ENCODE assay signal across 17 cellular contexts in genomic region chr3:121165397-121165837, GRCh38.
"Had no signal": no experiment of that assay in that cellular context is flagged by ENCODE, and none has a peak within 500 bp of the region (broad histone marks: within the 10 kb centered on the region; RNA-seq: fewer than 3 reads in every experiment).

No MANE protein-coding gene starts in this region.

- H3K9me3 ChIP-seq: right atrium auricular region had no signal

- H3K27ac ChIP-seq: dorsolateral prefrontal cortex, gastroesophageal sphincter, right atrium auricular region, tibial nerve had no signal

- H3K27me3 ChIP-seq: dorsolateral prefrontal cortex, gastroesophageal sphincter, right atrium auricular region, tibial nerve had no signal

- ATAC-seq: activated CD8-positive, alpha-beta T cell treated with anti-CD3 and anti-CD28 coated beads, Interleukin-2, amount 10 ng/mL, durations not matched to agents 7 days and 5 days; activated naive CD4-positive, alpha-beta T cell treated with anti-CD3 and anti-CD28 coated beads, Interleukin-2, amount 50 U/mL, for 72 hours; gastroesophageal sphincter; left ventricle myocardium superior had no signal

- H3K4me3 Mint-ChIP-seq: activated CD4-positive, alpha-beta T cell treated with anti-CD3 and anti-CD28 coated beads, Interleukin-2, amount 10 ng/mL, durations not matched to agents 24 days and 14 days; activated CD8-positive, alpha-beta T cell treated with anti-CD3 and anti-CD28 coated beads, Interleukin-2, amount 10 ng/mL, durations not matched to agents 7 days and 5 days had no signal

- H3K27me3 Mint-ChIP-seq: activated CD4-positive, alpha-beta T cell treated with anti-CD3 and anti-CD28 coated beads, Interleukin-2, amount 10 ng/mL, durations not matched to agents 24 days and 14 days; progenitor cell of endocrine pancreas had no signal

- H3K36me3 ChIP-seq: gastroesophageal sphincter, right atrium auricular region, tibial nerve had no signal

- H3K36me3 Mint-ChIP-seq: activated naive CD4-positive, alpha-beta T cell treated with anti-CD3 and anti-CD28 coated beads, Interleukin-2, amount 50 U/mL, for 72 hours had no signal

- H3K4me1 ChIP-seq: gastroesophageal sphincter, right atrium auricular region, tibial nerve had no signal

- DNase-seq: activated CD4-positive, alpha-beta T cell treated with anti-CD3 and anti-CD28 coated beads, Interleukin-2, amount 10 ng/mL, durations not matched to agents 24 days and 14 days; activated CD4-positive, CD25-positive, alpha-beta regulatory T cell; activated CD8-positive, alpha-beta memory T cell treated with anti-CD3 and anti-CD28 coated beads, Interleukin-2, amount 50 U/mL, for 4 hours; activated CD8-positive, alpha-beta T cell treated with anti-CD3 and anti-CD28 coated beads, Interleukin-2, amount 10 ng/mL, durations not matched to agents 7 days and 5 days; activated effector memory CD4-positive, alpha-beta T cell treated with anti-CD3 and anti-CD28 coated beads, Interleukin-2, amount 50 U/mL, for 16 hours; activated T-cell treated with anti-CD3 and anti-CD28 coated beads, Interleukin-2, amount 50 U/mL, for 48 hours; dorsolateral prefrontal cortex; kidney glomerular epithelial cell; left ventricle myocardium superior; small intestine; stimulated activated CD4-positive, alpha-beta T cell treated with anti-CD3 and anti-CD28 coated beads, Interleukin-4, amount 100 ng/mL, for 24 hours; stimulated activated naive CD4-positive, alpha-beta T cell had no signal

- H3K4me3 ChIP-seq: dorsolateral prefrontal cortex, gastroesophageal sphincter, right atrium auricular region, tibial nerve had no signal

- H3K27ac Mint-ChIP-seq: activated CD4-positive, alpha-beta T cell treated with anti-CD3 and anti-CD28 coated beads, Interleukin-2, amount 10 ng/mL, durations not matched to agents 24 days and 14 days; activated CD8-positive, alpha-beta T cell treated with anti-CD3 and anti-CD28 coated beads, Interleukin-2, amount 10 ng/mL, durations not matched to agents 7 days and 5 days; activated naive CD4-positive, alpha-beta T cell treated with anti-CD3 and anti-CD28 coated beads, Interleukin-2, amount 50 U/mL, for 72 hours; progenitor cell of endocrine pancreas had no signal

- H3K4me1 Mint-ChIP-seq: activated CD4-positive, alpha-beta T cell treated with anti-CD3 and anti-CD28 coated beads, Interleukin-2, amount 10 ng/mL, durations not matched to agents 24 days and 14 days had no signal

- H3K9me3 Mint-ChIP-seq: activated CD4-positive, alpha-beta T cell treated with anti-CD3 and anti-CD28 coated beads, Interleukin-2, amount 10 ng/mL, durations not matched to agents 24 days and 14 days had no signal
